ENCODE assay signal across 10 cellular contexts in genomic region chr17:36722903-36723263, GRCh38.
DNase-seq lines count a peak whose midpoint lies in the region; ATAC-seq, FAIRE-seq and TF ChIP-seq lines count a peak whose summit lies in the region.
"Had no signal": no experiment of that assay in that cellular context is flagged by ENCODE, and none has a peak within 500 bp of the region (broad histone marks: within the 10 kb centered on the region; RNA-seq: fewer than 3 reads in every experiment).

No MANE protein-coding gene starts in this region.

- peak overlapping the region; percentile 72 for H3K27ac Mint-ChIP-seq in activated T-helper 2 cell treated with anti-CD3 and anti-CD28 coated beads, Interferon-gamma antibody, Interleukin-2, Interleukin-4, amounts not matched to agents 10 μg/mL and 5 μg/mL and 100 μg/mL, durations not matched to agents 14 hours and 24 hours and 36 hours

- no peak for FAIRE-seq in GM12892 (lab: Jason Lieb, UNC)
- FAIRE-seq: H54 had no signal

- no peaks in the 10 kb centered on the region for H3K79me2 ChIP-seq in GM23248 (ENCODE audit: insufficient read depth)

- H3K27me3 ChIP-seq in BLaER1 (no peaks in the 10 kb centered on the region), GM23248 (replicated peaks; ENCODE audit: insufficient read depth) (peaks cover 14% of the 10 kb centered on the region)

- DNase-seq in GM23248, result no peak
- DNase-seq in activated T-helper 2 cell treated with anti-CD3 and anti-CD28 coated beads, Interferon-gamma antibody, Interleukin-2, Interleukin-4, amounts not matched to agents 10 μg/mL and 5 μg/mL and 100 μg/mL, durations not matched to agents 14 hours and 24 hours and 36 hours (ENCODE audit: low spot score), result no peak
- DNase-seq in Kasumi-1 (lab: John Stamatoyannopoulos, UW), result no peak
- DNase-seq in GM12892 (ENCODE audit: insufficient read length), result no peak
- no peak for DNase-seq in KBM-7

- H3K36me3 Mint-ChIP-seq in activated T-helper 2 cell treated with anti-CD3 and anti-CD28 coated beads, Interferon-gamma antibody, Interleukin-2, Interleukin-4, amounts not matched to agents 10 μg/mL and 5 μg/mL and 100 μg/mL, durations not matched to agents 14 hours and 24 hours and 36 hours (ENCODE audit: low read depth), result no peaks in the 10 kb centered on the region

- in situ Hi-C loops in GM23248 (cut with MboI), result no loop called here
- in situ Hi-C loops in KBM-7 (cut with MboI; ENCODE audit: low pct_unique_long_range_greater_than_20kb, low sequenced_read_pairs), result no loop called here

- no peaks in the 10 kb centered on the region for H3K36me3 ChIP-seq in BLaER1
- no peaks in the 10 kb centered on the region for H3K36me3 ChIP-seq in GM23248 (ENCODE audit: low read depth)
- H3K36me3 ChIP-seq in mesodermal cell (ENCODE audit: control insufficient read depth, insufficient read depth, low read length), result no peaks in the 10 kb centered on the region

- H3K9ac ChIP-seq in BLaER1, result peak overlapping the region; percentile 65; the same call in 1 of the 2 replicates
- H3K9ac ChIP-seq in GM23248, result no peak overlapping the region

- H3K4me1 Mint-ChIP-seq in activated T-helper 2 cell treated with anti-CD3 and anti-CD28 coated beads, Interferon-gamma antibody, Interleukin-2, Interleukin-4, amounts not matched to agents 10 μg/mL and 5 μg/mL and 100 μg/mL, durations not matched to agents 14 hours and 24 hours and 36 hours (ENCODE audit: low read depth), result peaks cover 58% of the 10 kb centered on the region

- H3K9me3 Mint-ChIP-seq in activated T-helper 2 cell treated with anti-CD3 and anti-CD28 coated beads, Interferon-gamma antibody, Interleukin-2, Interleukin-4, amounts not matched to agents 10 μg/mL and 5 μg/mL and 100 μg/mL, durations not matched to agents 14 hours and 24 hours and 36 hours, result no peaks in the 10 kb centered on the region
- H3K9me3 Mint-ChIP-seq: neural crest cell had no signal

- H3K27me3 Mint-ChIP-seq in activated T-helper 2 cell treated with anti-CD3 and anti-CD28 coated beads, Interferon-gamma antibody, Interleukin-2, Interleukin-4, amounts not matched to agents 10 μg/mL and 5 μg/mL and 100 μg/mL, durations not matched to agents 14 hours and 24 hours and 36 hours (ENCODE audit: low read depth), result no peaks in the 10 kb centered on the region

- peak overlapping the region; percentile 95 for H3K4me2 ChIP-seq in BLaER1
- no peak overlapping the region for H3K4me2 ChIP-seq in GM23248 (ENCODE audit: unreplicated experiment)

- peak overlapping the region; percentile 65 for H3K4me3 ChIP-seq in BLaER1
- no peak overlapping the region; the same call in 1 of the 2 replicates for H3K4me3 ChIP-seq in GM23248
- peak overlapping the region; percentile 18 for H3K4me3 ChIP-seq in mesodermal cell (ENCODE audit: extremely low read depth, insufficient read depth, low read length, poor library complexity, severe bottlenecking)

- peak overlapping the region; percentile 66 for H3K4me3 Mint-ChIP-seq in activated T-helper 2 cell treated with anti-CD3 and anti-CD28 coated beads, Interferon-gamma antibody, Interleukin-2, Interleukin-4, amounts not matched to agents 10 μg/mL and 5 μg/mL and 100 μg/mL, durations not matched to agents 14 hours and 24 hours and 36 hours (ENCODE audit: low read depth)
- H3K4me3 Mint-ChIP-seq: neural crest cell had no signal

- WGBS in GM23248 (ENCODE audit: low coverage in 1 of 2, low lambda C conversion rate in 2 of 2, missing lambda C conversion rate in 2 of 2), 2 experiments, result 79 to 87% methylated on average over 4 to 6 of the region's 6 CpGs
- WGBS in mesodermal cell (ENCODE audit: insufficient coverage in 2 of 2), 2 experiments, result 100% methylated on average over 4 of the region's 6 CpGs; no CpG with 5 or more reads in 1 of the 2 experiments

- peak overlapping the region; percentile 93; the same call in 1 of the 2 replicates for H2AFZ ChIP-seq in GM23248

- H3K9me2 ChIP-seq in GM23248 (ENCODE audit: insufficient read depth), result no peaks in the 10 kb centered on the region

- H3K27ac ChIP-seq in BLaER1, result peak overlapping the region; percentile 73
- no peak overlapping the region for H3K27ac ChIP-seq in GM23248
- no peak overlapping the region for H3K27ac ChIP-seq in mesodermal cell (ENCODE audit: low read depth, low read length, severe bottlenecking)

- H4K20me1 ChIP-seq in BLaER1 (no peaks in the 10 kb centered on the region), GM23248 (ENCODE audit: insufficient read depth) (no peaks in the 10 kb centered on the region)

- peaks cover 3% of the 10 kb centered on the region; the same call in 1 of the 2 replicates for H3K9me3 ChIP-seq in BLaER1
- no peaks in the 10 kb centered on the region for H3K9me3 ChIP-seq in GM23248 (ENCODE audit: low read depth)
- H3K9me3 ChIP-seq in mesodermal cell (ENCODE audit: control insufficient read depth, low read length), result no peaks in the 10 kb centered on the region

- no peak for TF ChIP-seq POLR2A in GM12892 (IDR thresholded peaks at IDR 0.05; ENCODE audit: low read depth, low read length)

- intact Hi-C loops in activated T-helper 2 cell treated with anti-CD3 and anti-CD28 coated beads, Interferon-gamma antibody, Interleukin-2, Interleukin-4, amounts not matched to agents 10 μg/mL and 5 μg/mL and 100 μg/mL, durations not matched to agents 14 hours and 24 hours and 36 hours (cut with micrococcal nuclease), result loop anchor here (5.0 kb wide), 1 partner anchor 191 kb away; the partner anchor contains the start of genes MYO19 and PIGW

- H3K4me1 ChIP-seq in BLaER1 (peaks cover 83% of the 10 kb centered on the region), GM23248 (ENCODE audit: insufficient read depth) (0 out of 2 replicates have a peak, but pooled peaks cover 5% of the 10 kb centered on the region), mesodermal cell (ENCODE audit: control insufficient read depth, insufficient read depth, low read length, poor library complexity, severe bottlenecking) (peaks cover 17% of the 10 kb centered on the region)

- no peaks in the 10 kb centered on the region for H3F3A ChIP-seq in GM23248 (ENCODE audit: insufficient read depth)

- no peak for ATAC-seq in GM18873 (IDR thresholded peaks at IDR 0.05; ENCODE audit: low FRiP score, unreplicated experiment)
